29 cellular contexts compared by ENCODE assay signal in genomic region chr6:20554817-20555216, GRCh38.
"Had no signal": no experiment of that assay in that cellular context is flagged by ENCODE, and none has a peak within 500 bp of the region (broad histone marks: within the 10 kb centered on the region; RNA-seq: fewer than 3 reads in every experiment).

No MANE protein-coding gene starts in this region.

- H3K9me3 ChIP-seq: left ventricle myocardium inferior, neutrophil, psoas muscle, right atrium auricular region, stomach, suprapubic skin, thoracic aorta, tibial artery, upper lobe of right lung had no signal

- H3K27ac Mint-ChIP-seq: mesothelial cell of epicardium; naive B cell; natural killer cell; nephron progenitor cell; neural progenitor cell; stimulated activated naive B cell treated with anti-CD40 and anti-IgM and Interleukin-4, amounts not matched to agents 10 μg/mL and 1 μg/mL and 100 μg/mL, for 72 hours had no signal

- H3K4me3 Mint-ChIP-seq: mesothelial cell of epicardium; naive B cell; natural killer cell; nephron progenitor cell; neural progenitor cell; stimulated activated naive B cell treated with anti-CD40 and anti-IgM and Interleukin-4, amounts not matched to agents 10 μg/mL and 1 μg/mL and 100 μg/mL, for 72 hours had no signal

- H3K9ac ChIP-seq: neural progenitor cell, parathyroid adenoma had no signal

- DNase-seq: islet precursor cell; left ventricle myocardium inferior; mesendoderm; naive B cell; natural killer cell; nephron progenitor cell; occipital lobe; psoas muscle; stimulated activated CD4-positive, alpha-beta T cell treated with anti-CD3 and anti-CD28 coated beads, Interleukin-12 subunit alpha, Interleukin-12 subunit beta, amount 100 ng/mL, for 4 hours; stimulated activated CD4-positive, alpha-beta T cell treated with anti-CD3 and anti-CD28 coated beads, Interleukin-15, amount 100 ng/mL, for 24 hours; stimulated activated CD4-positive, alpha-beta T cell treated with anti-CD3 and anti-CD28 coated beads, Interleukin-2, amount 100 ng/mL, for 24 hours; stimulated activated CD4-positive, alpha-beta T cell treated with anti-CD3 and anti-CD28 coated beads, Interleukin-4, amount 100 ng/mL, for 1 hour; stimulated activated naive B cell treated with anti-CD40 and anti-IgM and Interleukin-4, amounts not matched to agents 10 μg/mL and 1 μg/mL and 100 μg/mL, for 72 hours; stimulated activated naive CD8-positive, alpha-beta T cell treated with anti-CD3 and anti-CD28 coated beads, Interleukin-15, Interleukin-2, amounts not matched to agents 100 U/mL and 50 U/mL, for 24 hours; stomach; tibial artery; trophoblast cell; upper lobe of right lung had no signal

- H3K27me3 ChIP-seq: hepatocyte, neural progenitor cell, neutrophil, right atrium auricular region, stomach, suprapubic skin, tibial artery, upper lobe of right lung had no signal

- H3K9me3 Mint-ChIP-seq: naive B cell; natural killer cell; nephron progenitor cell; neural progenitor cell; stimulated activated naive B cell treated with anti-CD40 and anti-IgM and Interleukin-4, amounts not matched to agents 10 μg/mL and 1 μg/mL and 100 μg/mL, for 72 hours had no signal

- ATAC-seq: natural killer cell; psoas muscle; sciatic nerve; stimulated activated naive B cell treated with anti-CD40 and anti-IgM and Interleukin-4, amounts not matched to agents 10 μg/mL and 1 μg/mL and 100 μg/mL, for 72 hours; stimulated activated naive CD8-positive, alpha-beta T cell treated with anti-CD3 and anti-CD28 coated beads, Interleukin-15, Interleukin-2, amounts not matched to agents 100 U/mL and 50 U/mL, for 24 hours; upper lobe of right lung had no signal

- H3K27ac ChIP-seq: hepatocyte, left ventricle myocardium inferior, neural progenitor cell, neutrophil, parathyroid adenoma, psoas muscle, right atrium auricular region, skin epidermis, stomach, suprapubic skin, thoracic aorta, tibial artery, upper lobe of right lung had no signal

- H3K27me3 Mint-ChIP-seq: naive B cell; stimulated activated naive B cell treated with anti-CD40 and anti-IgM and Interleukin-4, amounts not matched to agents 10 μg/mL and 1 μg/mL and 100 μg/mL, for 72 hours had no signal

- H3K4me3 ChIP-seq: hepatocyte, left ventricle myocardium inferior, lung, neural progenitor cell, psoas muscle, right atrium auricular region, skin epidermis, stomach, suprapubic skin, thoracic aorta, tibial artery, upper lobe of right lung had no signal

- H3K4me1 Mint-ChIP-seq: mesothelial cell of epicardium; natural killer cell; stimulated activated naive B cell treated with anti-CD40 and anti-IgM and Interleukin-4, amounts not matched to agents 10 μg/mL and 1 μg/mL and 100 μg/mL, for 72 hours had no signal

- H3K4me1 ChIP-seq: neural progenitor cell, parathyroid adenoma, right atrium auricular region, tibial artery, upper lobe of right lung had no signal

- H3K36me3 ChIP-seq: neural progenitor cell had no signal
